ENCODE assay signal across 2 cellular contexts in the genomic region with DNA sequence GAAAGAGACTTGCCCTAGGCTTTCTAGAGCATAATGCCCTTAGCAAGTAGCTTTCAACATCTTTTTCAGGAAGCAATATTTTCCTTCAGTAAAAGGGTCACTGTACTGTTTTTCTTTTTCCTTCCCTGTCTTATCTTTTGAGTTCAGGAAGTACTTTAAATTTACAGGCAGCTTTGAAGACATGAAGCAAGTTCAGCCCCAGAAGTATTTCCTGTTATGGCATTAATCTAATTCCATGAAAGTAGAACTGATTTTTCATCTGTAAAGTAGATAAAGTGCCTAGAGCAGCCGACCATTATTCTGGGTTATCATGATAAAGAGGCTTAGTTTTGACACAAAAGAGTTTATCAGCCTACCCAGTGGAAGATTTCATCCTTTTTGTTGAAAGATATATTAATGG.
TF ChIP-seq lines count a peak whose summit lies in the region.

No MANE protein-coding gene starts in this region.

TF ChIP-seq in HCT116, 20 proteins besides CTCF, POLR2A, EP300 and RAD21:
- peak; percentile 23 for TF ChIP-seq TCF7L2 (IDR thresholded peaks at IDR 0.05; ENCODE audit: borderline replicate concordance, extremely low read depth, insufficient read depth, insufficient read length)
- no peak for TF ChIP-seq ZNF274 (IDR thresholded peaks at IDR 0.05; ENCODE audit: low read depth, low read length)

TF ChIP-seq in H1, 55 proteins besides CTCF, POLR2A, EP300 and RAD21:
- TF ChIP-seq KDM1A (IDR thresholded peaks at IDR 0.05; ENCODE audit: borderline replicate concordance, low read length) (no peak), EZH2 (IDR thresholded peaks at IDR 0.05; ENCODE audit: low read depth, low read length, severe bottlenecking) (no peak)
